ENCODE assay signal across 10 cellular contexts in the genomic region with DNA sequence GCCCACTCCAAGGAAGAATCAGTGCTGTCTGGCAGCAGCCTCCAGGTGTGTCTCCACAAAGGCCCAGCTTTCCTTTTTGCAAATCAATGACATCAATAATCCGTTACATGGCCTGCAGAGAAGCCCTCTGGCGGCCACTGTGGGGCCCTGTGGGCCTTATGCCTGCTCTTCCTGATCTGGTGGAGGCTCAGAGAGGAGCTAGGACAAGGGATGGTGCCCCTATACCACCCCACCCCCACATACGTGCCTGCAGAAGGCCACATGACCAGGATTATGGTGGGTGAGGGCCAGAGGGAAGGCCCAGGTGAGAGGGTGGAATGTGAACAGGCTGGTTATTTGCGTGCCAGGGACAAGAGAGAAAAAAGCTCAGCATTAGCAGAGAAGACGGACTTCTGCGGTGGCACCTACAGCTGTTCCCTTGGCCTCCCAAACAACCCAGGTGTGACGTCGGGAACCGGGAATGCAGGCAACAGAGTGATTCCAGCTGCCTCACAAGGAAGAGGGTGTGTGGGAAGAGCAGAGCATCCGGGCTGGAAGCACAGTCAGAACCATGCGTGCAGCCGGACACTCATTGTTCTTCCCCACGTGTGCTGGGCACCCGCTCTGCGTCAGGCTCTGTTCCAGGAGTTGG. TPM values are rescaled to one million over a fixed set of nuclear protein-coding genes. Genes with fewer than 3 reads are reported as not detected.
A peak's percentile ranks its signal among the peaks of the same experiment; 100 is the strongest.
DNase-seq lines count a peak whose midpoint lies in the region; ATAC-seq and TF ChIP-seq lines count a peak whose summit lies in the region.
"Had no signal": no experiment of that assay in that cellular context is flagged by ENCODE, and none has a peak within 500 bp of the region (broad histone marks: within the 10 kb centered on the region; RNA-seq: fewer than 3 reads in every experiment).

No MANE protein-coding gene starts in this region.

- H3K4me3 ChIP-seq in WI38 (ENCODE audit: low read depth, low read length): no peak overlapping the region
- H3K4me3 ChIP-seq: psoas muscle had no signal

- ATAC-seq in GM19463 (IDR thresholded peaks at IDR 0.05; ENCODE audit: unreplicated experiment) (no peak), HG02571 (IDR thresholded peaks at IDR 0.05; ENCODE audit: unreplicated experiment) (no peak)

- intact Hi-C loops in CD14-positive monocyte (cut with micrococcal nuclease): no loop called here

- H3K4me1 Mint-ChIP-seq in CD14-positive monocyte (no peaks in the 10 kb centered on the region), HFFc6 (ENCODE audit: low read depth) (peaks cover 7% of the 10 kb centered on the region; the same call in 1 of the 2 replicates)

- no peak overlapping the region for H3K27ac Mint-ChIP-seq in CD14-positive monocyte
- H3K27ac Mint-ChIP-seq in HFFc6: no peak overlapping the region
- H3K27ac Mint-ChIP-seq: activated T-cell treated with anti-CD3 and anti-CD28 coated beads, Interleukin-2, amount 50 U/mL, for 72 hours had no signal

- H3K9me3 Mint-ChIP-seq in CD14-positive monocyte: no peaks in the 10 kb centered on the region
- no peaks in the 10 kb centered on the region for H3K9me3 Mint-ChIP-seq in HFFc6
- H3K9me3 Mint-ChIP-seq: activated T-cell treated with anti-CD3 and anti-CD28 coated beads, Interleukin-2, amount 50 U/mL, for 72 hours had no signal

- peaks cover 7 to 15% (median 8%) of the 10 kb centered on the region in 3 donors for H3K27me3 Mint-ChIP-seq in CD14-positive monocyte (ENCODE audit: low read depth in 3 of 3)
- peaks cover 3% of the 10 kb centered on the region for H3K27me3 Mint-ChIP-seq in HFFc6 (ENCODE audit: insufficient read depth)

- H3K36me3 Mint-ChIP-seq in CD14-positive monocyte (peaks cover 3 to 5% of the 10 kb centered on the region in 2 donors), HFFc6 (ENCODE audit: low read depth) (no peaks in the 10 kb centered on the region)

- H3K4me3 Mint-ChIP-seq in CD14-positive monocyte (no peak overlapping the region), HFFc6 (no peak overlapping the region)
- H3K4me3 Mint-ChIP-seq: activated T-cell treated with anti-CD3 and anti-CD28 coated beads, Interleukin-2, amount 50 U/mL, for 72 hours had no signal

- DNase-seq in CD14-positive monocyte (ENCODE audit: low spot score) (no peak), HFFc6 (no peak), left kidney (ENCODE audit: low read depth, low spot score) (peak; percentile 77), AML-193 (lab: John Stamatoyannopoulos, UW) (no peak), globus pallidus (ENCODE audit: low spot score) (no peak)
- DNase-seq: activated T-cell treated with anti-CD3 and anti-CD28 coated beads, Interleukin-2, amount 50 U/mL, for 72 hours had no signal

- TF ChIP-seq CTCF in CD14-positive monocyte (IDR thresholded peaks at IDR 0.05) (peak; percentile 29), HFFc6 (IDR thresholded peaks at IDR 0.05) (peak; percentile 64), WI38 (IDR thresholded peaks at IDR 0.05; ENCODE audit: low read depth, low read length) (peak; percentile 33)

RNA-seq across cellular contexts. Expression of a gene that starts 22.5 kb away (rescaled TPM):
- 100 to 1,000 TPM; 101 to 106 TPM for polyA plus RNA-seq in CD14-positive monocyte
- 10 to 100 TPM; 80.8 to 99.8 (median 88.4) TPM for total RNA-seq in HFFc6 (2021; fragmentation: NEBNext Ultra II Directional; extraction: Animal tissue kit (Norgen Biotek cat#: 25700))

RNA-seq across cellular contexts. Expression of a gene that starts 23.1 kb away (rescaled TPM):
- 100 to 1,000 TPM; 120 to 140 TPM for polyA plus RNA-seq in CD14-positive monocyte
- 10 to 100 TPM; 17.4 to 34.1 (median 18.6) TPM for total RNA-seq in HFFc6 (2021; fragmentation: NEBNext Ultra II Directional; extraction: Animal tissue kit (Norgen Biotek cat#: 25700))

RNA-seq across cellular contexts. Expression of a gene that starts 45.4 kb away (rescaled TPM):
- under 1 TPM; 0.16 to 0.27 TPM for polyA plus RNA-seq in CD14-positive monocyte
- total RNA-seq in HFFc6 (2021; fragmentation: NEBNext Ultra II Directional; extraction: Animal tissue kit (Norgen Biotek cat#: 25700)): not detected
